ENCODE assay signal across 1 cellular context in the genomic region with DNA sequence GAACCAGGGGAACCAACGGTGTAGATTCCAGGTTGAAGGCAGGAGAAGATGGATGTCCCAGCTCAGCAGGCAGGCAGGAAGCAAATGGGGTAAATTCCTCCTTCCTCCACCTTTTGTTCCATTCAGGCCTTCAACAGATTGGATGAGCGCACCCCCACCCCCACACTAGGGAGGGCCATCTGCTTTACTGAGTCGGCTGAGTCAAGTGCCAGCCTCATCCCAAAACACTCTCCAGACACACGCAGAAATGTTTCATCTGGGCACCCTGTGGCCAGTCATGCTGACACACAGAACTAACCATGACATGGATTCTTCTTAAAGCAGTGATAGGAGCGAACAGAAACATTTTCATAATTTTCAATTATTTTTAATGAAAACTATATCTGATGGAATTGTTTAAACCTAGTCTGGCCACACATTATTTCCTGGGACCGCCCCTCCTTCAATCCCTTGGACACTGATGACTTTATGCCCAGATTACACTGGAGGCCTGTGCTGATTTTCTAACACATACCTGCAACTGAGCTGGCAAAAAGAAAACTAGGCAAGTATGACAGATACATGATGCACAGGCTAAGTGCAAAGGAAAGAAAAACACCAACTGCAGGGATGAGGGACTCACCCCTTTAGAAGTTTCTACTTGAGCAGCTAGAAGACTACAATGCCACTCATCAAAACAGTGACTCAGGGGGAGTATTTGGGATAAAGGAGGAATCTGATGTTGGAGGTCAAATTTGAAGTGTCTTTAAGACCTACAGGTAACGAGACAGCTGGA.
A peak's percentile ranks its signal among the peaks of the same experiment; 100 is the strongest.
TF ChIP-seq lines count a peak whose summit lies in the region.

No MANE protein-coding gene starts in this region.

TF ChIP-seq in GM23338, 12 proteins besides CTCF, POLR2A, EP300 and RAD21:
- TF ChIP-seq, protein P1, sequence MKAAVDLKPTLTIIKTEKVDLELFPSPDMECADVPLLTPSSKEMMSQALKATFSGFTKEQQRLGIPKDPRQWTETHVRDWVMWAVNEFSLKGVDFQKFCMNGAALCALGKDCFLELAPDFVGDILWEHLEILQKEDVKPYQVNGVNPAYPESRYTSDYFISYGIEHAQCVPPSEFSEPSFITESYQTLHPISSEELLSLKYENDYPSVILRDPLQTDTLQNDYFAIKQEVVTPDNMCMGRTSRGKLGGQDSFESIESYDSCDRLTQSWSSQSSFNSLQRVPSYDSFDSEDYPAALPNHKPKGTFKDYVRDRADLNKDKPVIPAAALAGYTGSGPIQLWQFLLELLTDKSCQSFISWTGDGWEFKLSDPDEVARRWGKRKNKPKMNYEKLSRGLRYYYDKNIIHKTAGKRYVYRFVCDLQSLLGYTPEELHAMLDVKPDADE (IDR thresholded peaks at IDR 0.05): no peak
- no peak for TF ChIP-seq EZH2 (IDR thresholded peaks at IDR 0.05; ENCODE audit: low read depth, unreplicated experiment)
- TF ChIP-seq ZNF462 (CRISPR knock-in tag; IDR thresholded peaks at IDR 0.05): peak; percentile 80
